21 cellular contexts compared by ENCODE assay signal in genomic region chr7:22572292-22572691, GRCh38.
DNase-seq lines count a peak whose midpoint lies in the region; ATAC-seq and TF ChIP-seq lines count a peak whose summit lies in the region.
"Had no signal": no experiment of that assay in that cellular context is flagged by ENCODE, and none has a peak within 500 bp of the region (broad histone marks: within the 10 kb centered on the region; RNA-seq: fewer than 3 reads in every experiment).

No MANE protein-coding gene starts in this region.

- no peaks in the 10 kb centered on the region for H3K27me3 Mint-ChIP-seq in Caco-2 (ENCODE audit: insufficient read depth, unreplicated experiment)

- peaks cover 57% of the 10 kb centered on the region for H3K4me1 ChIP-seq in Caco-2
- H3K4me1 ChIP-seq in neutrophil (ENCODE audit: control insufficient read depth in 1 of 2, insufficient read depth in 1 of 2, low read depth in 1 of 2, low read length in 1 of 2) = peaks cover 56 to 84% of the 10 kb centered on the region in 2 experiments
- peaks cover 0 to 49% (median 5%) of the 10 kb centered on the region in 12 donors for H3K4me1 ChIP-seq in heart left ventricle
- H3K4me1 ChIP-seq: SJCRH30 had no signal

- H3K27ac ChIP-seq in neutrophil (peak overlapping the region; percentile 66), heart left ventricle (no peak overlapping the region)
- H3K27ac ChIP-seq: gastroesophageal sphincter, left ventricle myocardium inferior, SJCRH30 had no signal

- TF ChIP-seq CTCF in Caco-2 (IDR thresholded peaks at IDR 0.05; ENCODE audit: insufficient read depth in 1 of 2, low read depth in 1 of 2, low read length in 1 of 2, severe bottlenecking in 1 of 2, unreplicated experiment in 1 of 2) (no peak), neutrophil (IDR thresholded peaks at IDR 0.05) (no peak), heart left ventricle (IDR thresholded peaks at IDR 0.05) (no peak)

- peaks cover 42% of the 10 kb centered on the region for H3K4me1 Mint-ChIP-seq in Caco-2 (ENCODE audit: low read depth, unreplicated experiment)

- no peak for TF ChIP-seq POLR2A in heart left ventricle (IDR thresholded peaks at IDR 0.05)

- intact Hi-C loops in Caco-2 (cut with micrococcal nuclease; ENCODE audit: unreplicated experiment) (no loop called here), heart left ventricle (cut with DNase I) (no loop called here)

- H3K9me3 Mint-ChIP-seq in Caco-2 (ENCODE audit: unreplicated experiment) = peaks cover 11% of the 10 kb centered on the region
- H3K9me3 Mint-ChIP-seq: activated T-cell treated with anti-CD3 and anti-CD28 coated beads, Interleukin-2, amount 50 U/mL, for 72 hours had no signal

- H3K36me3 ChIP-seq in Caco-2 (ENCODE audit: control insufficient read depth, insufficient read depth, low read length) (no peaks in the 10 kb centered on the region), neutrophil (no peaks in the 10 kb centered on the region), heart left ventricle (peaks cover 0 to 9% (median 0%) of the 10 kb centered on the region in 9 donors)
- H3K36me3 ChIP-seq: gastroesophageal sphincter, SJCRH30 had no signal

- H3K27me3 ChIP-seq in Caco-2 (replicated peaks; ENCODE audit: control insufficient read depth, insufficient read depth, low read length) (no peaks in the 10 kb centered on the region), neutrophil (peaks cover 6% of the 10 kb centered on the region), heart left ventricle (peaks cover 0 to 4% (median 0%) of the 10 kb centered on the region in 9 donors)
- H3K27me3 ChIP-seq: gastroesophageal sphincter had no signal

- H3K27ac Mint-ChIP-seq in Caco-2 (ENCODE audit: unreplicated experiment) = peak overlapping the region; percentile 91
- H3K27ac Mint-ChIP-seq: activated naive CD8-positive, alpha-beta T cell; activated T-cell treated with anti-CD3 and anti-CD28 coated beads, Interleukin-2, amount 50 U/mL, for 72 hours had no signal

- CTCF ChIA-PET in Caco-2 (lab: Charles Lee) = interaction anchor here (0.7 to 1.2 kb wide), 5 partner anchors 10 to 156 kb away, joined by 3 to 8 read pairs (median 5); partner anchors contain the start of gene IL6

- ATAC-seq in heart left ventricle (no peak), HG03159 (IDR thresholded peaks at IDR 0.05; ENCODE audit: unreplicated experiment) (no peak), HG02840 (IDR thresholded peaks at IDR 0.05; ENCODE audit: low FRiP score, unreplicated experiment) (no peak)
- ATAC-seq: activated T-cell treated with anti-CD3 and anti-CD28 coated beads, Interleukin-2, amount 50 U/mL, for 72 hours; gastroesophageal sphincter; mucosa of descending colon had no signal

- BruUV-seq in Caco-2 (replicated peaks; lab: Mats Ljungman, UMichigan) = TSS peak; percentile 81

- peaks cover 64% of the 10 kb centered on the region for H3K36me3 Mint-ChIP-seq in Caco-2 (ENCODE audit: insufficient read depth, unreplicated experiment)
- H3K36me3 Mint-ChIP-seq: activated naive CD8-positive, alpha-beta T cell had no signal

- H3K4me3 ChIP-seq in Caco-2 (ENCODE audit: low read depth, low read length) = no peak overlapping the region
- H3K4me3 ChIP-seq in neutrophil (ENCODE audit: low read depth in 1 of 2, low read length in 1 of 2) = peak overlapping the region in 1 of 2 experiments; percentile 16
- no peak overlapping the region for H3K4me3 ChIP-seq in heart left ventricle
- H3K4me3 ChIP-seq: coronary artery, gastroesophageal sphincter, left ventricle myocardium inferior, mucosa of descending colon, SJCRH30 had no signal

- 85 to 90% (median 89%) methylated on average over 8 of the region's 8 CpGs for WGBS in heart left ventricle, 4 donors

- no peaks in the 10 kb centered on the region for H3K9me3 ChIP-seq in Caco-2
- H3K9me3 ChIP-seq in neutrophil = no peaks in the 10 kb centered on the region
- no peaks in the 10 kb centered on the region for H3K9me3 ChIP-seq in heart left ventricle
- H3K9me3 ChIP-seq: gastroesophageal sphincter, left ventricle myocardium inferior, mucosa of descending colon, SJCRH30 had no signal

- no peak overlapping the region for H3K4me3 Mint-ChIP-seq in Caco-2 (ENCODE audit: unreplicated experiment)
- H3K4me3 Mint-ChIP-seq: activated naive CD8-positive, alpha-beta T cell; activated T-cell treated with anti-CD3 and anti-CD28 coated beads, Interleukin-2, amount 50 U/mL, for 72 hours had no signal

- POLR2A ChIA-PET in Caco-2 (lab: Charles Lee) = interaction anchor here (0.5 to 0.7 kb wide), 2 partner anchors 11 to 1145 kb away, joined by 3 to 5 read pairs; no protein-coding TSS in a partner anchor

- no peak for DNase-seq in Caco-2
- peak; percentile 95 for DNase-seq in M059J (ENCODE audit: low read depth)
- DNase-seq in astrocyte of the hippocampus (ENCODE audit: low read depth, low spot score) = peak; percentile 79
- DNase-seq in SIG-M5 (lab: John Stamatoyannopoulos, UW) = no peak
- DNase-seq in heart left ventricle = no peak
- DNase-seq: activated CD4-positive, CD25-positive, alpha-beta regulatory T cell; activated T-cell treated with anti-CD3 and anti-CD28 coated beads, Interleukin-2, amount 50 U/mL, for 72 hours; COR-L47; Karpas-422; left ventricle myocardium inferior; mucosa of descending colon; NCI-H1105 treated with DMSO at 0.1 percent for 48 hours; NCI-H526; SJCRH30; stimulated activated CD4-positive, alpha-beta T cell treated with anti-CD3 and anti-CD28 coated beads, Interleukin-12 subunit alpha, Interleukin-12 subunit beta, amount 100 ng/mL, for 4 hours had no signal

Comparison
In these comparisons a context has a peak if more than half of its experiments do, and no peak if none do; other contexts are left out.
1. DNase-seq: peak in M059J (single experiment) and astrocyte of the hippocampus (single experiment); none in Caco-2 (0 of 2), SIG-M5 (single experiment) and heart left ventricle (0 of 5).